Comparison of ENCODE assay signal across 8 cellular contexts in genomic region chr16:30786115-30786935, GRCh38.
DNase-seq lines count a peak whose midpoint lies in the region; ATAC-seq and TF ChIP-seq lines count a peak whose summit lies in the region.

No MANE protein-coding gene starts in this region.

- H3K9me3 ChIP-seq in BLaER1 treated with 17β-estradiol and CSF1 and Interleukin-3, amounts not matched to agents 10 nM and 100 nM (replicated peaks in 1 of 11), result no peaks in the 10 kb centered on the region
- no peaks in the 10 kb centered on the region for H3K9me3 ChIP-seq in neutrophil

- peak overlapping the region; percentile 71 to 98 (median 91) for H3K4me3 ChIP-seq in BLaER1 treated with 17β-estradiol and CSF1 and Interleukin-3, amounts not matched to agents 10 nM and 100 nM
- peak overlapping the region; percentile 61 to 73 for H3K4me3 ChIP-seq in neutrophil (ENCODE audit: low read depth in 1 of 2, low read length in 1 of 2)

- H3K27me3 Mint-ChIP-seq in T-helper 2 cell treated with Interferon-gamma antibody and Interleukin-4, amounts not matched to agents 5 μg/mL and 100 μg/mL, for 36 hours (ENCODE audit: low read depth), result peaks cover 39% of the 10 kb centered on the region

- no peaks in the 10 kb centered on the region for H3K36me3 Mint-ChIP-seq in T-helper 2 cell treated with Interferon-gamma antibody and Interleukin-4, amounts not matched to agents 5 μg/mL and 100 μg/mL, for 36 hours (ENCODE audit: low read depth)

- peak; percentile 26 to 31 for DNase-seq in activated CD4-positive, alpha-beta T cell treated with anti-CD3 and anti-CD28 coated beads, Interleukin-2, amount 50 U/mL, for 48 hours
- DNase-seq in foreskin melanocyte, result peak; percentile 32
- no peak for DNase-seq in KBM-7
- no peak for DNase-seq in T-helper 2 cell treated with Interferon-gamma antibody and Interleukin-4, amounts not matched to agents 5 μg/mL and 100 μg/mL, for 36 hours (ENCODE audit: low spot score)

- H3K9me3 Mint-ChIP-seq in T-helper 2 cell treated with Interferon-gamma antibody and Interleukin-4, amounts not matched to agents 5 μg/mL and 100 μg/mL, for 36 hours, result no peaks in the 10 kb centered on the region

- in situ Hi-C loops in KBM-7 (cut with MboI; ENCODE audit: low pct_unique_long_range_greater_than_20kb, low sequenced_read_pairs), result no loop called here

- H3K27me3 ChIP-seq in BLaER1 treated with 17β-estradiol and CSF1 and Interleukin-3, amounts not matched to agents 10 nM and 100 nM, result no peaks in the 10 kb centered on the region
- no peaks in the 10 kb centered on the region for H3K27me3 ChIP-seq in neutrophil

- no peaks in the 10 kb centered on the region for H3K4me1 Mint-ChIP-seq in T-helper 2 cell treated with Interferon-gamma antibody and Interleukin-4, amounts not matched to agents 5 μg/mL and 100 μg/mL, for 36 hours (ENCODE audit: low read depth)

- ATAC-seq in HG02759 (IDR thresholded peaks at IDR 0.05; ENCODE audit: unreplicated experiment), result peak; percentile 26
- ATAC-seq in HG03432 (IDR thresholded peaks at IDR 0.05; ENCODE audit: unreplicated experiment), result no peak

- H3K27ac Mint-ChIP-seq in T-helper 2 cell treated with Interferon-gamma antibody and Interleukin-4, amounts not matched to agents 5 μg/mL and 100 μg/mL, for 36 hours, result no peak overlapping the region

- H3K4me1 ChIP-seq in BLaER1 treated with 17β-estradiol and CSF1 and Interleukin-3, amounts not matched to agents 10 nM and 100 nM, result peaks cover 22 to 30% (median 27%) of the 10 kb centered on the region in 10 experiments
- H3K4me1 ChIP-seq in neutrophil (ENCODE audit: control insufficient read depth in 1 of 2, insufficient read depth in 1 of 2, low read depth in 1 of 2, low read length in 1 of 2), result peaks cover 27 to 31% of the 10 kb centered on the region in 2 experiments

- H3K9ac ChIP-seq in BLaER1 treated with 17β-estradiol and CSF1 and Interleukin-3, amounts not matched to agents 10 nM and 100 nM, result peak overlapping the region; percentile 89 to 97 (median 96)

- peaks cover 0 to 43% (median 26%) of the 10 kb centered on the region in 11 experiments; a peak in 14 of 22 replicates for H4K20me1 ChIP-seq in BLaER1 treated with 17β-estradiol and CSF1 and Interleukin-3, amounts not matched to agents 10 nM and 100 nM

- H3K27ac ChIP-seq in BLaER1 treated with 17β-estradiol and CSF1 and Interleukin-3, amounts not matched to agents 10 nM and 100 nM, result peak overlapping the region; percentile 85 to 95 (median 92)
- H3K27ac ChIP-seq in neutrophil, result peak overlapping the region; percentile 49

- TF ChIP-seq CTCF in neutrophil (IDR thresholded peaks at IDR 0.05), result no peak

- H3K36me3 ChIP-seq in BLaER1 treated with 17β-estradiol and CSF1 and Interleukin-3, amounts not matched to agents 10 nM and 100 nM, result peaks cover 28 to 42% (median 37%) of the 10 kb centered on the region in 11 experiments
- H3K36me3 ChIP-seq in neutrophil, result peaks cover 18% of the 10 kb centered on the region

- H3K4me2 ChIP-seq in BLaER1 treated with 17β-estradiol and CSF1 and Interleukin-3, amounts not matched to agents 10 nM and 100 nM, result peak overlapping the region; percentile 88 to 99 (median 97)

- H3K4me3 Mint-ChIP-seq in T-helper 2 cell treated with Interferon-gamma antibody and Interleukin-4, amounts not matched to agents 5 μg/mL and 100 μg/mL, for 36 hours, result no peak overlapping the region

Comparison
In these comparisons a context has a peak if more than half of its experiments do, and no peak if none do; other contexts are left out.
1. DNase-seq: peak in activated CD4-positive, alpha-beta T cell treated with anti-CD3 and anti-CD28 coated beads, Interleukin-2, amount 50 U/mL, for 48 hours (2 of 2) and foreskin melanocyte (single experiment); none in KBM-7 (single experiment) and T-helper 2 cell treated with Interferon-gamma antibody and Interleukin-4, amounts not matched to agents 5 μg/mL and 100 μg/mL, for 36 hours (single experiment).